Comparison of ENCODE assay signal across 8 cellular contexts in the genomic region with DNA sequence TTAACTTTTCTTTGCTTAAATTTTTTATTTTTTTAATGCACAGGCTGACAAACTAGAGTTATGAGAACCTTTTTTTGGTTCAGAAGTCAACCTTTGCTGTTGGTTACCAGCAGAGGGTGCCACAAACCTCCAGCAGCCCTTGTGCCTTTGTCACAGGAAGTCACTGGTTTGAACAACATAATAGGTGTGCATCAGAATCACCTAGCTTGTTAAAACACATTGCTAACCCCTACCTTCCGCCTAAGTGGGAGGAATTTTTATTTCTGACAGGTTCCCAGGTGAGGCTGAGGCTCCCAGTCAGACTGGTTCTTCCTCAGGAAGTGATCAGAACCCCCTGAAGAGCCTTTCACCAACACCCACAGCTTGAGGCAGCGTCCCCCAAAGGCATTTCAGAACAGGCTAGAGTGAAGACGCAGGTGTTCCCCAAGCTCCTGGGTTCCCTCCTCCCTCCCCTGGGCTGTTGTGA. TPM values are rescaled to one million over a fixed set of nuclear protein-coding genes. Genes with fewer than 3 reads are reported as not detected.
DNase-seq lines count a peak whose midpoint lies in the region; ATAC-seq and TF ChIP-seq lines count a peak whose summit lies in the region.

No MANE protein-coding gene starts in this region.

- peak overlapping the region; percentile 31 for H3K4me3 Mint-ChIP-seq in natural killer cell

- no peaks in the 10 kb centered on the region for H3K27me3 ChIP-seq in NT2/D1 (ENCODE audit: insufficient read depth, insufficient read length)
- H3K27me3 ChIP-seq in tibial nerve, result no peaks in the 10 kb centered on the region

- peak overlapping the region; percentile 70 to 75 for H3K27ac Mint-ChIP-seq in natural killer cell

- H3K9me3 ChIP-seq in NT2/D1 (ENCODE audit: insufficient read depth, low read length) (no peaks in the 10 kb centered on the region), tibial nerve (no peaks in the 10 kb centered on the region)

- H3K36me3 ChIP-seq in NT2/D1 (ENCODE audit: insufficient read depth, insufficient read length, low read length) (no peaks in the 10 kb centered on the region), tibial nerve (peaks cover 0 to 8% (median 0%) of the 10 kb centered on the region in 3 donors)

- ATAC-seq in natural killer cell (peak; percentile 95 to 97 (median 97)), HG03378 (IDR thresholded peaks at IDR 0.05; ENCODE audit: unreplicated experiment) (no peak)

- H3K36me3 Mint-ChIP-seq in natural killer cell, result no peaks in the 10 kb centered on the region

- no peak for TF ChIP-seq EP300 in tibial nerve (IDR thresholded peaks at IDR 0.05)

- no peak overlapping the region for H3K4me3 ChIP-seq in NT2/D1 (ENCODE audit: insufficient read length, low read depth)
- no peak overlapping the region for H3K4me3 ChIP-seq in tibial nerve

- TF ChIP-seq CTCF in natural killer cell (IDR thresholded peaks at IDR 0.05) (peak; percentile 77), tibial nerve (IDR thresholded peaks at IDR 0.05) (peak; percentile 51 to 72 (median 58))

- H3K27me3 Mint-ChIP-seq in natural killer cell (ENCODE audit: low read depth in 2 of 2), result no peaks in the 10 kb centered on the region

- WGBS in tibial nerve, 2 donors, result 85 to 87% methylated on average over 3 of the region's 3 CpGs

- H3K4me1 ChIP-seq in NT2/D1 (ENCODE audit: insufficient read depth, insufficient read length) (peaks cover 3% of the 10 kb centered on the region), tibial nerve (peaks cover 0 to 18% (median 9%) of the 10 kb centered on the region in 4 donors)

- peaks cover 5 to 8% of the 10 kb centered on the region in 2 donors for H3K4me1 Mint-ChIP-seq in natural killer cell

- no peak overlapping the region for H3K9ac ChIP-seq in NT2/D1 (ENCODE audit: insufficient read length, low read depth)

- no peaks in the 10 kb centered on the region for H3K9me3 Mint-ChIP-seq in natural killer cell

- DNase-seq in COLO829 (ENCODE audit: low spot score) (peak; percentile 36), HCEC 1CT (peak; percentile 52), NT2/D1 (ENCODE audit: low read depth, low spot score) (peak; percentile 36), activated T-cell treated with anti-CD3 and anti-CD28 coated beads for 48 hours (ENCODE audit: low read depth) (peak; percentile 40), fibroblast of gingiva (ENCODE audit: low read depth) (peak; percentile 61), natural killer cell (peak; percentile 55), tibial nerve (ENCODE audit: low spot score in 2 of 2) (no peak)

- no peak for TF ChIP-seq POLR2A in tibial nerve (IDR thresholded peaks at IDR 0.05)

- intact Hi-C loops in natural killer cell (cut with micrococcal nuclease), result loop anchor here (1.0 to 10.0 kb wide), 4 partner anchors 23 to 73 kb away; a partner anchor contains a TSS

- no peak overlapping the region for H3K27ac ChIP-seq in tibial nerve

RNA-seq across cellular contexts. Expression of a gene that starts 22.6 kb away (rescaled TPM):
- total RNA-seq in natural killer cell (100 to 1,000 TPM; 110 to 124 (median 117) TPM), tibial nerve (100 to 1,000 TPM in 3 of 4 donors, 10 to 100 TPM in 1; 89.1 to 114 (median 109) TPM)

RNA-seq across cellular contexts. Expression of a gene that starts 47.8 kb away (rescaled TPM):
- total RNA-seq in natural killer cell (10 to 100 TPM; 19.9 to 25.1 (median 20.1) TPM), tibial nerve (10 to 100 TPM; 18.1 to 47.4 (median 31.6) TPM)

Comparison
In these comparisons a context has a peak if more than half of its experiments do, and no peak if none do; other contexts are left out.
1. DNase-seq: peak in COLO829 (single experiment), HCEC 1CT (single experiment), NT2/D1 (single experiment), activated T-cell treated with anti-CD3 and anti-CD28 coated beads for 48 hours (single experiment), fibroblast of gingiva (single experiment) and natural killer cell (single experiment); none in tibial nerve (0 of 2).